8 cellular contexts compared by ENCODE assay signal in the genomic region with DNA sequence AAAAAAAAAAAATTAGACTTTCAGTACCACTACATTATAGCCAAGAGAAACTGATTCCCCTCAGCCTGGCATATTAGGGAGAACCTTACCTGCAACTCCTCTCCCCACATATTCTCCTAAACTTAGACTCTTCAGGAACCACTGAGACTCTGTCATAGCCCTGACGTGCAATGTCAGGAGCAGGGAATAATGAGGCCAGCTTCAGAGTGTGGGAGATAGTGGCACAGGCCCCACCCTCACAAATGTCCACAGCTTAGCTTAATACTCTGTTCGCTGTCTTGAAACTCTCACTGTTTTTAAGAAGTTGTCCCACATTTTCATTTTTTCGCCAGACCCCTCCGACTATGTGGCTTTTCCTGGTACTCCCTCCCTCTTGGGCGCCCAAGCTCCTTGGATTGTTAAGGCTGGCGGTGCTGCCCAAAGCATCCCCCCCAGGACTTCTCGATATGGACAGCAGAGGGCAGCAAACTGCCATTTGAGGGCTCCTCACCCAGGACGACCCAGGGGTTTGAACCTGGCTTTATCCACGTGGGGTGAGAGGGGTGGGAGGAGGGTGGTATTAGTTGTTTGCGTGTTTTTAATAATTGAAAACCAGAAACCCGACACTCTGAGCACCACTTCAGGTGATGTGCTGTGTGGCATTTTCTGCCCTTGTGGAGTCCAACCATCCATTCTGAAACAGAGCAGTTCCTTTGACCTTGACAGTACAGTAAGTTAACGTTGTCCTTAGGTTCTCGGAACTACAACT. TPM values are rescaled to one million over a fixed set of nuclear protein-coding genes. Genes with fewer than 3 reads are reported as not detected.
DNase-seq lines count a peak whose midpoint lies in the region; ATAC-seq and TF ChIP-seq lines count a peak whose summit lies in the region.

No MANE protein-coding gene starts in this region.

- TF ChIP-seq CTCF in gastrocnemius medialis (IDR thresholded peaks at IDR 0.05 in 4 of 5, conservative IDR thresholded peaks at IDR 0.05 in 1 of 5), result peak; percentile 47 to 89 (median 73)

- in situ Hi-C loops in gastrocnemius medialis (cut with MboI; ENCODE audit: low sequenced_read_pairs in 4 of 4), result loop anchor here (25.0 kb wide), 2 partner anchors 223 to 373 kb away; no protein-coding TSS in a partner anchor

- H3K4me1 ChIP-seq in right cardiac atrium (ENCODE audit: control insufficient read depth, insufficient read depth, low read length) (no peaks in the 10 kb centered on the region), gastrocnemius medialis (no peaks in the 10 kb centered on the region)

- peak; percentile 80 for ATAC-seq in GM21786 (IDR thresholded peaks at IDR 0.05; ENCODE audit: unreplicated experiment)
- peak; percentile 89 to 94 for ATAC-seq in right cardiac atrium
- peak; percentile 58 to 82 for ATAC-seq in gastrocnemius medialis

- 12% methylated on average over 13 of the region's 13 CpGs for WGBS in right cardiac atrium

- DNase-seq in EL (peak; percentile 68), LoVo (ENCODE audit: low spot score) (peak; percentile 72), T follicular helper cell (ENCODE audit: low read depth) (peak; percentile 43), amniotic epithelial cell (ENCODE audit: low read depth) (peak; percentile 30), right cardiac atrium (peak; percentile 68 to 86 (median 81)), gastrocnemius medialis (peak; percentile 23 to 28), cortex of kidney (lab: John Stamatoyannopoulos, UW) (no peak)

- H3K27ac ChIP-seq in right cardiac atrium (ENCODE audit: low read length), result no peak overlapping the region
- no peak overlapping the region for H3K27ac ChIP-seq in gastrocnemius medialis

- H3K9me3 ChIP-seq in right cardiac atrium (ENCODE audit: control insufficient read depth, low read length) (no peaks in the 10 kb centered on the region), gastrocnemius medialis (no peaks in the 10 kb centered on the region)

- H3K4me3 ChIP-seq in right cardiac atrium (ENCODE audit: low read length) (no peak overlapping the region), gastrocnemius medialis (no peak overlapping the region)

- TF ChIP-seq POLR2A in gastrocnemius medialis (IDR thresholded peaks at IDR 0.05), result no peak

- H3K27me3 ChIP-seq in right cardiac atrium (ENCODE audit: control insufficient read depth, insufficient read depth), result no peaks in the 10 kb centered on the region
- no peaks in the 10 kb centered on the region for H3K27me3 ChIP-seq in gastrocnemius medialis

- H3K36me3 ChIP-seq in gastrocnemius medialis, result no peaks in the 10 kb centered on the region

- intact Hi-C loops in right cardiac atrium (cut with DNase I), result loop anchor here (2.0 to 10.0 kb wide), 4 partner anchors 191 to 381 kb away; no protein-coding TSS in a partner anchor
- intact Hi-C loops in gastrocnemius medialis (cut with DNase I; ENCODE audit: low total_unique reads), result loop anchor here (10.0 kb wide), 1 partner anchor 381 kb away; no protein-coding TSS in a partner anchor

RNA-seq across cellular contexts. Expression of a gene that starts 45.2 kb away (rescaled TPM):
- total RNA-seq in right cardiac atrium (1 to 10 TPM in 3 of 4 donors, under 1 TPM in 1; 0.50 to 3.1 (median 1.7) TPM), gastrocnemius medialis (under 1 TPM in 3 of 4 donors, not detected in 1; 0.11 to 0.62 (median 0.25) TPM)
- 0.27 TPM for polyA plus RNA-seq in right cardiac atrium
